ENCODE assay signal across 14 cellular contexts in genomic region chr15:88246081-88246480, GRCh38. TPM values are rescaled to one million over a fixed set of nuclear protein-coding genes. Genes with fewer than 3 reads are reported as not detected.
A peak's percentile ranks its signal among the peaks of the same experiment; 100 is the strongest.
DNase-seq lines count a peak whose midpoint lies in the region; ATAC-seq and TF ChIP-seq lines count a peak whose summit lies in the region.
"Had no signal": no experiment of that assay in that cellular context is flagged by ENCODE, and none has a peak within 500 bp of the region (broad histone marks: within the 10 kb centered on the region; RNA-seq: fewer than 3 reads in every experiment).

No MANE protein-coding gene starts in this region.

- H3K27ac ChIP-seq in heart left ventricle = no peak overlapping the region
- H3K27ac ChIP-seq in MM.1S (ENCODE audit: low read length) = peak overlapping the region; percentile 52; the same call in 1 of the 2 replicates
- peak overlapping the region in 2 of 59 donors; percentile 44 to 51 for H3K27ac ChIP-seq in dorsolateral prefrontal cortex
- no peak overlapping the region for H3K27ac ChIP-seq in thoracic aorta
- no peak overlapping the region for H3K27ac ChIP-seq in spleen
- H3K27ac ChIP-seq in ascending aorta = no peak overlapping the region

- H3K9ac ChIP-seq in MM.1S (ENCODE audit: low read length) = peak overlapping the region; percentile 21; the same call in 1 of the 2 replicates
- H3K9ac ChIP-seq: SK-N-SH had no signal

- intact Hi-C loops in left ventricle myocardium superior (cut with micrococcal nuclease) (loop anchor here (10.0 kb wide), 1 partner anchor 1621 kb away; no protein-coding TSS in a partner anchor), heart left ventricle (cut with DNase I) (loop anchor here in 8 of 10 donors (5.0 to 10.0 kb wide), 9 partner anchors 201 to 1621 kb away; no protein-coding TSS in a partner anchor), dorsolateral prefrontal cortex (cut with DNase I) (loop anchor here (5.0 to 10.0 kb wide), 6 partner anchors 111 to 1331 kb away; no protein-coding TSS in a partner anchor), spleen (cut with DNase I; ENCODE audit: low total_unique reads) (loop anchor here (10.0 kb wide), 1 partner anchor 571 kb away; no protein-coding TSS in a partner anchor), ascending aorta (cut with DNase I) (loop anchor here (5.0 to 10.0 kb wide), 4 partner anchors 164 to 1089 kb away; partner anchors contain the start of gene POLG)

- peaks cover 0 to 23% (median 4%) of the 10 kb centered on the region in 12 donors for H3K4me1 ChIP-seq in heart left ventricle
- peaks cover 31% of the 10 kb centered on the region for H3K4me1 ChIP-seq in MM.1S (ENCODE audit: low read length)
- H3K4me1 ChIP-seq in thoracic aorta (ENCODE audit: control insufficient read depth in 1 of 2, low read depth in 2 of 2) = peaks cover 31 to 54% of the 10 kb centered on the region in 2 donors
- peaks cover 0 to 12% (median 8%) of the 10 kb centered on the region in 6 donors for H3K4me1 ChIP-seq in spleen
- peaks cover 24 to 41% of the 10 kb centered on the region in 2 donors for H3K4me1 ChIP-seq in ascending aorta
- H3K4me1 ChIP-seq: Caco-2, HAP-1 had no signal

- H4K20me1 ChIP-seq in MM.1S (ENCODE audit: insufficient read depth, low read length) = no peaks in the 10 kb centered on the region

- H3K9me2 ChIP-seq in MM.1S (replicated peaks; ENCODE audit: insufficient read depth, low read length) = no peaks in the 10 kb centered on the region
- H3K9me2 ChIP-seq: SK-N-SH had no signal

- H3K27me3 ChIP-seq in heart left ventricle (peaks cover 0 to 3% (median 0%) of the 10 kb centered on the region in 9 donors), MM.1S (replicated peaks; ENCODE audit: insufficient read depth, low read length) (no peaks in the 10 kb centered on the region), dorsolateral prefrontal cortex (no peaks in the 10 kb centered on the region), thoracic aorta (replicated peaks; ENCODE audit: insufficient read depth) (no peaks in the 10 kb centered on the region), spleen (replicated peaks in 1 of 7) (peaks cover 0 to 49% (median 0%) of the 10 kb centered on the region in 7 donors), ascending aorta (no peaks in the 10 kb centered on the region)
- H3K27me3 ChIP-seq: BE2C had no signal

- H3K4me3 ChIP-seq in heart left ventricle = no peak overlapping the region
- peak overlapping the region; percentile 32 for H3K4me3 ChIP-seq in MM.1S (ENCODE audit: low read length)
- H3K4me3 ChIP-seq in dorsolateral prefrontal cortex = peak overlapping the region in 42 of 59 donors; percentile 7 to 57 (median 41)
- H3K4me3 ChIP-seq in thoracic aorta = peak overlapping the region; percentile 67
- no peak overlapping the region for H3K4me3 ChIP-seq in spleen
- peak overlapping the region in 1 of 2 donors; percentile 37 for H3K4me3 ChIP-seq in ascending aorta
- H3K4me3 ChIP-seq: GM12878, HAP-1 had no signal

- peaks cover 7% of the 10 kb centered on the region; the same call in 1 of the 2 replicates for H3F3A ChIP-seq in MM.1S (ENCODE audit: insufficient read depth, low read length)

- H3K9me3 ChIP-seq in heart left ventricle = no peaks in the 10 kb centered on the region
- H3K9me3 ChIP-seq in MM.1S (replicated peaks; ENCODE audit: insufficient read depth, low read length) = no peaks in the 10 kb centered on the region
- no peaks in the 10 kb centered on the region for H3K9me3 ChIP-seq in thoracic aorta
- no peaks in the 10 kb centered on the region for H3K9me3 ChIP-seq in spleen
- no peaks in the 10 kb centered on the region for H3K9me3 ChIP-seq in ascending aorta
- H3K9me3 ChIP-seq: BE2C, Caco-2, HAP-1, SK-N-SH had no signal

- 47 to 56% (median 49%) methylated on average over 7 of the region's 7 CpGs for WGBS in heart left ventricle, 4 donors
- 62 to 87% (median 78%) methylated on average over 5 to 7 of the region's 7 CpGs for WGBS in spleen, 5 donors

- H3K36me3 ChIP-seq in heart left ventricle (no peaks in the 10 kb centered on the region), MM.1S (replicated peaks; ENCODE audit: insufficient read depth, low read length) (no peaks in the 10 kb centered on the region), thoracic aorta (no peaks in the 10 kb centered on the region), spleen (no peaks in the 10 kb centered on the region), ascending aorta (no peaks in the 10 kb centered on the region)
- H3K36me3 ChIP-seq: BE2C, HAP-1 had no signal

- peak; percentile 5 for ATAC-seq in left ventricle myocardium superior
- ATAC-seq in heart left ventricle = no peak
- no peak for ATAC-seq in thoracic aorta (ENCODE audit: insufficient number of reproducible peaks, low FRiP score, low read depth)
- no peak for ATAC-seq in HG03039 (IDR thresholded peaks at IDR 0.05; ENCODE audit: unreplicated experiment)

- TF ChIP-seq CTCF in heart left ventricle (IDR thresholded peaks at IDR 0.05) (no peak), MM.1S (IDR thresholded peaks at IDR 0.05; ENCODE audit: low read length) (no peak), dorsolateral prefrontal cortex (IDR thresholded peaks at IDR 0.05 in 54 of 56, conservative IDR thresholded peaks at IDR 0.05 in 2 of 56; ENCODE audit: low read depth in 1 of 56, partially characterized antibody in 56 of 56) (no peak), thoracic aorta (IDR thresholded peaks at IDR 0.05) (no peak), spleen (IDR thresholded peaks at IDR 0.05 in 8 of 11, conservative IDR thresholded peaks at IDR 0.05 in 3 of 11) (no peak), ascending aorta (IDR thresholded peaks at IDR 0.05) (no peak)

- no peak for DNase-seq in left ventricle myocardium superior
- no peak for DNase-seq in heart left ventricle
- DNase-seq in MM.1S = no peak
- peak in 1 of 10 donors; percentile 25 for DNase-seq in dorsolateral prefrontal cortex
- DNase-seq in thoracic aorta (ENCODE audit: low spot score) = no peak
- no peak for DNase-seq in spleen
- DNase-seq in ascending aorta (ENCODE audit: low spot score in 2 of 2) = no peak
- DNase-seq: NCI-H510A had no signal

- peak overlapping the region; percentile 48 for H2AFZ ChIP-seq in MM.1S (ENCODE audit: low read length)

- TF ChIP-seq POLR2A in heart left ventricle (IDR thresholded peaks at IDR 0.05) = no peak
- TF ChIP-seq POLR2A in spleen (IDR thresholded peaks at IDR 0.05) = no peak

- peak overlapping the region; percentile 70 for H3K4me2 ChIP-seq in MM.1S (ENCODE audit: low read depth, low read length)

- H3K79me2 ChIP-seq in MM.1S (ENCODE audit: low read length) = no peaks in the 10 kb centered on the region

RNA-seq across cellular contexts. Expression of gene NTRK3, which starts 10.5 kb away (rescaled TPM):
- 4.0 TPM for total RNA-seq in left ventricle myocardium superior
- total RNA-seq in heart left ventricle = 1 to 10 TPM in 8 of 9 donors, under 1 TPM in 1; 0.56 to 6.8 (median 2.0) TPM
- polyA plus RNA-seq in heart left ventricle = 1 to 10 TPM in 1 of 2 donors, under 1 TPM in 1; 0.53 to 2.4 TPM
- total RNA-seq in dorsolateral prefrontal cortex = 100 to 1,000 TPM in 110 of 120 experiments, 10 to 100 TPM in 10; 64.9 to 227 (median 138) TPM
- total RNA-seq in thoracic aorta = 10 to 100 TPM; 84.9 to 87.3 TPM
- total RNA-seq in spleen = 1 to 10 TPM in 6 of 7 donors, under 1 TPM in 1; 0.33 to 6.6 (median 2.2) TPM
- polyA plus RNA-seq in spleen = 1 to 10 TPM; 1.3 to 2.4 (median 1.6) TPM
- total RNA-seq in ascending aorta = 52.7 TPM
- total RNA-seq: Caco-2, GM12878 had no signal
- polyA plus RNA-seq: GM12878 had no signal

Comparison
In these comparisons a context has a peak if more than half of its experiments do, and no peak if none do; other contexts are left out.
1. H3K4me3 ChIP-seq: peak in MM.1S (single experiment), dorsolateral prefrontal cortex (42 of 59) and thoracic aorta (single experiment); none in heart left ventricle (0 of 12) and spleen (0 of 8).